Comparison of ENCODE assay signal across 22 cellular contexts in genomic region chr5:68449380-68449779, GRCh38.
DNase-seq lines count a peak whose midpoint lies in the region; ATAC-seq, FAIRE-seq and TF ChIP-seq lines count a peak whose summit lies in the region.
"Had no signal": no experiment of that assay in that cellular context is flagged by ENCODE, and none has a peak within 500 bp of the region (broad histone marks: within the 10 kb centered on the region; RNA-seq: fewer than 3 reads in every experiment).

No MANE protein-coding gene starts in this region.

- CTCF ChIA-PET in HepG2 (lab: Yijun Ruan, JAX; ENCODE audit: low intra/inter-chr PET ratio, low total read pairs): no interaction called here

- no peak overlapping the region for H2BK5ac ChIP-seq in neuronal stem cell (ENCODE audit: low read length)

- H4K8ac ChIP-seq in neuronal stem cell (ENCODE audit: low read depth, low read length): no peak overlapping the region

- H3K79me2 ChIP-seq in HepG2 (ENCODE audit: insufficient read depth, low read length): no peaks in the 10 kb centered on the region

- no TSS peak for BruUV-seq in HepG2 (replicated peaks; lab: Mats Ljungman, UMichigan)

- H3K4ac ChIP-seq in neuronal stem cell (ENCODE audit: low read length): no peak overlapping the region

- no peak for TF ChIP-seq CTCF in liver (IDR thresholded peaks at IDR 0.05; ENCODE audit: low read depth, low read length, missing input control)
- no peak for TF ChIP-seq CTCF in HepG2 (CRISPR knock-in tag; IDR thresholded peaks at IDR 0.05)

- H3K9ac ChIP-seq in liver (ENCODE audit: low read depth in 1 of 2, low read length in 2 of 2) (no peak overlapping the region), HepG2 (ENCODE audit: insufficient read depth, low read depth, low read length) (no peak overlapping the region), neuronal stem cell (ENCODE audit: low read depth, low read length, poor library complexity) (peak overlapping the region; percentile 35)

- H3K18ac ChIP-seq in neuronal stem cell (ENCODE audit: low read length): no peak overlapping the region

- H3K4me3 ChIP-seq in liver (ENCODE audit: low read depth in 1 of 3, low read length in 3 of 3): no peak overlapping the region
- H3K4me3 ChIP-seq in HepG2 (replicated peaks in 1 of 3; ENCODE audit: insufficient read depth in 1 of 3, low read depth in 2 of 3, low read length in 3 of 3): no peak overlapping the region
- H3K4me3 ChIP-seq in neuronal stem cell (ENCODE audit: low read length in 2 of 2): no peak overlapping the region
- H3K4me3 ChIP-seq in aorta (ENCODE audit: low read length in 2 of 2): no peak overlapping the region
- H3K4me3 ChIP-seq: A549, HAP-1 had no signal

- TF ChIP-seq EP300 in HepG2 (IDR thresholded peaks at IDR 0.05; ENCODE audit: low read depth in 2 of 2, low read length in 2 of 2) (no peak), HepG2 (CRISPR knock-in tag; IDR thresholded peaks at IDR 0.05; ENCODE audit: borderline replicate concordance) (no peak)

- H2AK5ac ChIP-seq in neuronal stem cell (ENCODE audit: low read depth, low read length): no peak overlapping the region

- no peak overlapping the region for H3K4me2 ChIP-seq in HepG2 (ENCODE audit: low read depth, low read length)
- no peak overlapping the region for H3K4me2 ChIP-seq in neuronal stem cell (ENCODE audit: insufficient read depth, low read length, poor library complexity, severe bottlenecking)
- H3K4me2 ChIP-seq: A549 had no signal

- ATAC-seq in HepG2: no peak
- ATAC-seq in aorta (ENCODE audit: low FRiP score): peak; percentile 51
- ATAC-seq: A549; natural killer cell treated with Interleukin-12 subunit alpha and Interleukin-12 subunit beta and Interleukin-15 and Interleukin-18, amount 100 ng/mL, for 72 hours; T-cell had no signal

- TF ChIP-seq RAD21 in liver (IDR thresholded peaks at IDR 0.05) (peak; percentile 12 to 53), HepG2 (CRISPR knock-in tag; IDR thresholded peaks at IDR 0.05) (no peak)

- no peak for FAIRE-seq in HepG2 (lab: Jason Lieb, UNC)
- FAIRE-seq: A549 had no signal

- H2BK15ac ChIP-seq in neuronal stem cell (ENCODE audit: low read length): no peak overlapping the region

- H3K4me1 ChIP-seq in liver (ENCODE audit: control insufficient read depth in 4 of 4, insufficient read depth in 4 of 4, low read length in 3 of 4) (no peaks in the 10 kb centered on the region), HepG2 (ENCODE audit: insufficient read depth, low read length) (peaks cover 9% of the 10 kb centered on the region), neuronal stem cell (ENCODE audit: control insufficient read depth in 2 of 2, insufficient read depth in 1 of 2, low read depth in 1 of 2, low read length in 2 of 2) (peaks cover 0 to 3% of the 10 kb centered on the region in 2 donors), aorta (ENCODE audit: control insufficient read depth in 1 of 2, insufficient read depth in 2 of 2, low read length in 2 of 2) (peaks cover 0 to 2% of the 10 kb centered on the region in 2 donors)
- H3K4me1 ChIP-seq: A549, HAP-1 had no signal

- no peaks in the 10 kb centered on the region for H4K20me1 ChIP-seq in HepG2 (ENCODE audit: insufficient read depth, low read length)

- H3K27ac ChIP-seq in liver (ENCODE audit: low read depth in 1 of 2, low read length in 2 of 2): no peak overlapping the region
- no peak overlapping the region for H3K27ac ChIP-seq in HepG2 (ENCODE audit: extremely low read length, insufficient read depth, low read length)
- no peak overlapping the region for H3K27ac ChIP-seq in neuronal stem cell (replicated peaks; ENCODE audit: low read length)
- peak overlapping the region in 1 of 2 donors; percentile 29 for H3K27ac ChIP-seq in aorta (ENCODE audit: low read depth in 1 of 2, low read length in 2 of 2)
- H3K27ac ChIP-seq: A549, HL-60 had no signal

- H4K91ac ChIP-seq in neuronal stem cell (ENCODE audit: low read depth, low read length, poor library complexity): no peak overlapping the region

- H3K27me3 ChIP-seq in liver (ENCODE audit: control insufficient read depth in 4 of 4, insufficient read depth in 4 of 4, low read length in 3 of 4) (no peaks in the 10 kb centered on the region), HepG2 (ENCODE audit: control insufficient read depth in 1 of 2, insufficient read depth in 2 of 2, low read length in 2 of 2) (no peaks in the 10 kb centered on the region), neuronal stem cell (ENCODE audit: control insufficient read depth in 3 of 3, insufficient read depth in 3 of 3, low read depth in 1 of 3, low read length in 3 of 3) (peaks cover 0 to 2% (median 0%) of the 10 kb centered on the region in 3 experiments), aorta (ENCODE audit: control insufficient read depth in 1 of 2, insufficient read depth in 2 of 2, low read length in 1 of 2) (no peaks in the 10 kb centered on the region)

- in situ Hi-C loops in HepG2 (cut with HindIII; ENCODE audit: extremely low pct_ligation_motif_present, low pct_unique_long_range_greater_than_20kb): no loop called here

- H3K23ac ChIP-seq in neuronal stem cell (ENCODE audit: low read depth, low read length, poor library complexity): no peak overlapping the region

- POLR2A ChIA-PET in HepG2 (lab: Yijun Ruan, JAX): no interaction called here

- H3K79me1 ChIP-seq in neuronal stem cell (ENCODE audit: low read depth, low read length): no peaks in the 10 kb centered on the region

- H2AFZ ChIP-seq in HepG2 (ENCODE audit: low read length): no peak overlapping the region
- H2AFZ ChIP-seq in neuronal stem cell (ENCODE audit: low read length): no peak overlapping the region

- 56% methylated on average over 3 of the region's 3 CpGs for whole genome bisulfite sequencing in liver
- 21% methylated on average over 2 of the region's 3 CpGs for WGBS in HepG2 (ENCODE audit: low lambda C conversion rate)
- no CpG with 5 or more reads among the region's 3 CpGs for WGBS in neuronal stem cell (ENCODE audit: extremely low coverage in 2 of 2, insufficient read length in 2 of 2, insufficient replicate concordance in 1 of 2), 2 donors
- WGBS in aorta, 2 donors: 34 to 35% methylated on average over 3 of the region's 3 CpGs

- H3K9me3 ChIP-seq in liver (ENCODE audit: control insufficient read depth in 4 of 4, low read length in 3 of 4) (no peaks in the 10 kb centered on the region), HepG2 (ENCODE audit: low read length) (no peaks in the 10 kb centered on the region), neuronal stem cell (replicated peaks in 1 of 2; ENCODE audit: control insufficient read depth in 2 of 2, insufficient read depth in 1 of 2, low read depth in 1 of 2, low read length in 2 of 2) (no peaks in the 10 kb centered on the region), aorta (ENCODE audit: control insufficient read depth, low read length) (no peaks in the 10 kb centered on the region)
- H3K9me3 ChIP-seq: A549, HAP-1 had no signal

- intact Hi-C loops in HepG2 (cut with micrococcal nuclease; ENCODE audit: unreplicated experiment) (no loop called here), aorta (cut with DNase I) (no loop called here)

- H2BK12ac ChIP-seq in neuronal stem cell (ENCODE audit: low read length): no peak overlapping the region

- H2BK120ac ChIP-seq in neuronal stem cell (ENCODE audit: low read depth, low read length): no peak overlapping the region

- H3K14ac ChIP-seq in neuronal stem cell (ENCODE audit: low read length): no peak overlapping the region

- DNase-seq in HepG2 (ENCODE audit: low spot score): no peak
- peak; percentile 61 for DNase-seq in fibroblast of peridontal ligament (ENCODE audit: extremely low read depth)
- DNase-seq in neuronal stem cell (ENCODE audit: low spot score): no peak
- peak; percentile 58 to 82 for DNase-seq in aorta
- DNase-seq in NCI-H2107 (lab: John Stamatoyannopoulos, UW): no peak
- DNase-seq in NCI-H1694 treated with DMSO at 0.1 percent for 48 hours (lab: John Stamatoyannopoulos, UW): no peak
- no peak for DNase-seq in NK-92 (lab: John Stamatoyannopoulos, UW; ENCODE audit: unreplicated experiment)
- DNase-seq: activated effector memory CD4-positive, alpha-beta T cell treated with anti-CD3 and anti-CD28 coated beads, Interleukin-2, amount 50 U/mL, for 16 hours; effector memory CD4-positive, alpha-beta T cell; hypothalamus; islet precursor cell; NCI-H2081; NCI-H524 treated with DMSO at 0.1 percent for 48 hours; SIG-M5; stimulated activated CD4-positive, alpha-beta T cell treated with anti-CD3 and anti-CD28 coated beads, Interleukin-12 subunit alpha, Interleukin-12 subunit beta, amount 100 ng/mL, for 4 hours; stimulated activated CD8-positive, alpha-beta memory T cell treated with anti-CD3 and anti-CD28 coated beads, Interleukin-4, amount 100 ng/mL, for 48 hours; T-cell had no signal

- TF ChIP-seq POLR2A in HepG2 (IDR thresholded peaks at IDR 0.05; ENCODE audit: insufficient read depth in 1 of 2, low read depth in 2 of 2, low read length in 2 of 2): no peak

- H3K36me3 ChIP-seq in liver (ENCODE audit: control insufficient read depth in 4 of 4, insufficient read depth in 3 of 4, low read depth in 1 of 4, low read length in 3 of 4): peaks cover 0 to 3% (median 0%) of the 10 kb centered on the region in 4 donors
- no peaks in the 10 kb centered on the region for H3K36me3 ChIP-seq in HepG2 (replicated peaks in 1 of 2; ENCODE audit: control insufficient read depth in 1 of 2, insufficient read depth in 2 of 2, low read length in 2 of 2)
- H3K36me3 ChIP-seq in neuronal stem cell (replicated peaks in 1 of 2; ENCODE audit: control insufficient read depth in 2 of 2, insufficient read depth in 2 of 2, low read length in 2 of 2): no peaks in the 10 kb centered on the region
- no peaks in the 10 kb centered on the region for H3K36me3 ChIP-seq in aorta (ENCODE audit: control insufficient read depth in 1 of 2, insufficient read depth in 2 of 2, low read length in 1 of 2)
- H3K36me3 ChIP-seq: HAP-1 had no signal

TF ChIP-seq in liver, 16 proteins besides CTCF, POLR2A, EP300 and RAD21 (continues in another document):
- TF ChIP-seq JUND (IDR thresholded peaks at IDR 0.05): peak; percentile 96 to 99
- peak; percentile 63 for TF ChIP-seq FOXA2 (IDR thresholded peaks at IDR 0.05)

TF ChIP-seq in HepG2, 621 proteins besides CTCF, POLR2A, EP300 and RAD21 (continues in another document):
- TF ChIP-seq GRHL1 (CRISPR knock-in tag; conservative IDR thresholded peaks at IDR 0.05): no peak

Comparison
In these comparisons a context has a peak if more than half of its experiments do, and no peak if none do; other contexts are left out.
1. DNase-seq: peak in fibroblast of peridontal ligament (single experiment) and aorta (2 of 2); none in HepG2 (single experiment), neuronal stem cell (single experiment), NCI-H2107 (single experiment), NCI-H1694 treated with DMSO at 0.1 percent for 48 hours (single experiment) and NK-92 (single experiment).